18 cellular contexts compared by ENCODE assay signal in the genomic region with DNA sequence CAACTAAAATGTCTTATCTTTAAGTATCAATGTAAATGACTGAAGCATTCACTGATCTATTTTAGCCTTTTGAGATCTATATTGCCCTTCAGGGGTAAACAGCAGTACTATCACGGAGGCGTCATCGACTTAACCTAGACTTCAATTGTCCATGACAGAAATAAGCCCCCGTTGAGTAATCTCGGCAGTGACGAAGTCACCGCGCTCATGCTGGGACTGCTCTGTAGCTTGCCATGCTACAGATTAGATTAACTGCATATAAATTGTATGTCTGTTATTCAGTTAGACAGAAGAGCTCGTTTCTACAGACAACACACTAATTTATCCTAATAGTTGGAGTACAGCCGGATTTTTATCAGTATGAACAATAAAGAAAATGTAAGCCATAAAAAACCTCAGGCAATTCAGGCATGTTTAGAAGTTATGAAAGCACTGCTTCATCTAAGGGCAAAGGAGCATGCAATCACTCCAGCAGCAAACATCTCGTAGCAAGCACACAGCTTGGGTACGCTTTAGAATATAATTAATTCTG. TPM values are rescaled to one million over a fixed set of nuclear protein-coding genes. Genes with fewer than 3 reads are reported as not detected.
DNase-seq lines count a peak whose midpoint lies in the region; FAIRE-seq and TF ChIP-seq lines count a peak whose summit lies in the region.
"Had no signal": no experiment of that assay in that cellular context is flagged by ENCODE, and none has a peak within 500 bp of the region (broad histone marks: within the 10 kb centered on the region; RNA-seq: fewer than 3 reads in every experiment).

No MANE protein-coding gene starts in this region.

- peak overlapping the region; percentile 18 for H3K27ac ChIP-seq in A673 (ENCODE audit: low read depth, low read length, poor library complexity, severe bottlenecking)

- H3K36me3 Mint-ChIP-seq in brain: no peaks in the 10 kb centered on the region
- H3K36me3 Mint-ChIP-seq: IgD-negative memory B cell had no signal

- POLR2A ChIA-PET in A673 (lab: Charles Lee; ENCODE audit: low non-redundant PET): interaction anchor here (0.6 kb wide), 2 partner anchors 61 to 955 kb away, joined by 3 read pairs; no protein-coding TSS in a partner anchor

- DNase-seq in A673 (ENCODE audit: low spot score) (peak; percentile 90), H54 (ENCODE audit: insufficient read length, low spot score) (no peak), NCI-H2227 (lab: John Stamatoyannopoulos, UW; ENCODE audit: unreplicated experiment) (peak; percentile 50), GOT3 (lab: John Stamatoyannopoulos, UW) (no peak), SIG-M5 (lab: John Stamatoyannopoulos, UW) (no peak), frontal cortex (ENCODE audit: low spot score in 2 of 2) (no peak)
- DNase-seq: CD4-positive, alpha-beta memory T cell; DMS53; H9; Karpas-422; MG63; NCI-H1048; NCI-H187; SHP77; SW 1271; T-helper 2 cell had no signal

- no peaks in the 10 kb centered on the region for H3K9me3 ChIP-seq in A673 (ENCODE audit: low read depth, low read length, poor library complexity, severe bottlenecking)
- H3K9me3 ChIP-seq: MG63 had no signal

- peaks cover 18% of the 10 kb centered on the region for H3K4me1 Mint-ChIP-seq in brain
- H3K4me1 Mint-ChIP-seq: H9, IgD-negative memory B cell had no signal

- no peak for TF ChIP-seq CTCF in A673 (conservative IDR thresholded peaks at IDR 0.05; ENCODE audit: low read depth, low read length)
- no peak for TF ChIP-seq CTCF in brain (conservative IDR thresholded peaks at IDR 0.05)

- no peak for TF ChIP-seq POLR2A in H54 (IDR thresholded peaks at IDR 0.05; ENCODE audit: low read depth, low read length)

- FAIRE-seq in H54 (lab: Jason Lieb, UNC): peak; percentile 70
- FAIRE-seq in frontal cortex (lab: Jason Lieb, UNC): no peak

- CTCF ChIA-PET in A673 (lab: Charles Lee): no interaction called here

- no peak overlapping the region for H3K4me3 ChIP-seq in A673 (ENCODE audit: low read depth, low read length, poor library complexity, severe bottlenecking)
- H3K4me3 ChIP-seq: MG63 had no signal

- H3K4me1 ChIP-seq in A673 (ENCODE audit: insufficient read depth, low read length, poor library complexity, severe bottlenecking): peaks cover 27% of the 10 kb centered on the region

- intact Hi-C loops in A673 (cut with micrococcal nuclease; ENCODE audit: unreplicated experiment): no loop called here

- BruUV-seq in A673 (replicated peaks; lab: Mats Ljungman, UMichigan): no TSS peak

- peak overlapping the region in 3 of 5 experiments; percentile 49 to 89 (median 59) for H3K27ac Mint-ChIP-seq in brain
- H3K27ac Mint-ChIP-seq: CD4-positive, alpha-beta memory T cell; H9 had no signal

- no peaks in the 10 kb centered on the region for H3K27me3 ChIP-seq in A673 (replicated peaks; ENCODE audit: insufficient read depth, low read depth, low read length, poor library complexity)
- H3K27me3 ChIP-seq: MG63 had no signal

- H3K9me3 Mint-ChIP-seq in brain: no peaks in the 10 kb centered on the region
- H3K9me3 Mint-ChIP-seq: CD4-positive, alpha-beta memory T cell; H9; IgD-negative memory B cell had no signal

- H3K27me3 Mint-ChIP-seq in brain: no peaks in the 10 kb centered on the region
- H3K27me3 Mint-ChIP-seq: CD4-positive, alpha-beta memory T cell; IgD-negative memory B cell had no signal

- no peak overlapping the region for H3K4me3 Mint-ChIP-seq in brain
- H3K4me3 Mint-ChIP-seq: CD4-positive, alpha-beta memory T cell; H9; IgD-negative memory B cell had no signal

- H3K36me3 ChIP-seq in A673 (ENCODE audit: insufficient read depth, low read length, poor library complexity, severe bottlenecking): peaks cover 7% of the 10 kb centered on the region
- H3K36me3 ChIP-seq: MG63 had no signal

RNA-seq across cellular contexts. Expression of a gene that starts 56.6 kb away (rescaled TPM):
- total RNA-seq in A673 (2021) (61.4 and 63.9 TPM in 2 replicates), frontal cortex (24.1 TPM)
- 15.8 TPM for polyA plus RNA-seq in brain (ENCODE audit: insufficient read depth, low read depth, low replicate concordance)

Comparison
In these comparisons a context has a peak if more than half of its experiments do, and no peak if none do; other contexts are left out.
1. DNase-seq: peak in A673 (single experiment) and NCI-H2227 (single experiment); none in H54 (single experiment), GOT3 (single experiment), SIG-M5 (single experiment) and frontal cortex (0 of 2).